Comparison of ENCODE assay signal across 2 cellular contexts in the genomic region with DNA sequence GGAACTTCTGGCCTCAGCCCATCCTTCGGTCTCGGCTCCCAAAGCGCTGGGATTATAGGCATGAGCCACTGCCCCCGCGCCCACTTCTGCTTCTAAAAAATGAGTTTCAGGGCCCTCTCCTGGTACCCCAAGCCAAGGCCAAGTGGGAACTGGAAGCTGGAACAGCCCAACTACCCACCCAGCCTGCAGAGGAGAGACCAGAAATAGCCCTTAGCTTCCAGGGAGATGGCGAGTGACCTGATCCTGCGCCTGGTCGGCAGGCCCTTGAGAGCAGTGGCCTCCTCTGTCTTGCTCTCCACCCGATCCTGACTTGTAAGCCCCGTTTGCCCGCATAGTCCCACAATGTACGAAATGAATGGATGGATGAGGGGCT.
TF ChIP-seq lines count a peak whose summit lies in the region.

No MANE protein-coding gene starts in this region.

TF ChIP-seq in WTC11, 78 proteins besides CTCF, POLR2A, EP300 and RAD21 (continued from another document):
- no peak for TF ChIP-seq ZBTB43 (CRISPR knock-in tag; IDR thresholded peaks at IDR 0.05)
- TF ChIP-seq, protein P1, sequence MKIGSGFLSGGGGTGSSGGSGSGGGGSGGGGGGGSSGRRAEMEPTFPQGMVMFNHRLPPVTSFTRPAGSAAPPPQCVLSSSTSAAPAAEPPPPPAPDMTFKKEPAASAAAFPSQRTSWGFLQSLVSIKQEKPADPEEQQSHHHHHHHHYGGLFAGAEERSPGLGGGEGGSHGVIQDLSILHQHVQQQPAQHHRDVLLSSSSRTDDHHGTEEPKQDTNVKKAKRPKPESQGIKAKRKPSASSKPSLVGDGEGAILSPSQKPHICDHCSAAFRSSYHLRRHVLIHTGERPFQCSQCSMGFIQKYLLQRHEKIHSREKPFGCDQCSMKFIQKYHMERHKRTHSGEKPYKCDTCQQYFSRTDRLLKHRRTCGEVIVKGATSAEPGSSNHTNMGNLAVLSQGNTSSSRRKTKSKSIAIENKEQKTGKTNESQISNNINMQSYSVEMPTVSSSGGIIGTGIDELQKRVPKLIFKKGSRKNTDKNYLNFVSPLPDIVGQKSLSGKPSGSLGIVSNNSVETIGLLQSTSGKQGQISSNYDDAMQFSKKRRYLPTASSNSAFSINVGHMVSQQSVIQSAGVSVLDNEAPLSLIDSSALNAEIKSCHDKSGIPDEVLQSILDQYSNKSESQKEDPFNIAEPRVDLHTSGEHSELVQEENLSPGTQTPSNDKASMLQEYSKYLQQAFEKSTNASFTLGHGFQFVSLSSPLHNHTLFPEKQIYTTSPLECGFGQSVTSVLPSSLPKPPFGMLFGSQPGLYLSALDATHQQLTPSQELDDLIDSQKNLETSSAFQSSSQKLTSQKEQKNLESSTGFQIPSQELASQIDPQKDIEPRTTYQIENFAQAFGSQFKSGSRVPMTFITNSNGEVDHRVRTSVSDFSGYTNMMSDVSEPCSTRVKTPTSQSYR (CRISPR knock-in tag; IDR thresholded peaks at IDR 0.05) = no peak
- no peak for TF ChIP-seq RORB (CRISPR knock-in tag; IDR thresholded peaks at IDR 0.05)
- TF ChIP-seq NR1H2 (CRISPR knock-in tag; IDR thresholded peaks at IDR 0.05) = no peak
- TF ChIP-seq USF2 (CRISPR knock-in tag; IDR thresholded peaks at IDR 0.05) = no peak
- TF ChIP-seq PRRX2 (CRISPR knock-in tag; IDR thresholded peaks at IDR 0.05) = no peak
- TF ChIP-seq JAZF1 (CRISPR knock-in tag; IDR thresholded peaks at IDR 0.05) = no peak
- no peak for TF ChIP-seq ELF4 (CRISPR knock-in tag; IDR thresholded peaks at IDR 0.05; ENCODE audit: low read depth)
- TF ChIP-seq RELA (CRISPR knock-in tag; IDR thresholded peaks at IDR 0.05; ENCODE audit: borderline replicate concordance) = no peak

TF ChIP-seq in liver, 16 proteins besides CTCF, POLR2A, EP300 and RAD21 (continued from another document):
- TF ChIP-seq NR2F2 (IDR thresholded peaks at IDR 0.05) = no peak
TF ChIP-seq in liver: peak in this region for 0.
